8 cellular contexts compared by ENCODE assay signal in genomic region chr7:35695628-35695888, GRCh38. TPM values are rescaled to one million over a fixed set of nuclear protein-coding genes. Genes with fewer than 3 reads are reported as not detected.
A peak's percentile ranks its signal among the peaks of the same experiment; 100 is the strongest.
DNase-seq lines count a peak whose midpoint lies in the region; ATAC-seq, FAIRE-seq and TF ChIP-seq lines count a peak whose summit lies in the region.

No MANE protein-coding gene starts in this region.

- peaks cover 44% of the 10 kb centered on the region for H3K4me1 Mint-ChIP-seq in WTC11

- H3K36me3 ChIP-seq in skeletal muscle tissue (ENCODE audit: control insufficient read depth in 3 of 3, insufficient read depth in 3 of 3, low read length in 3 of 3) = peaks cover 2 to 3% (median 2%) of the 10 kb centered on the region in 3 donors

- POLR2A ChIA-PET in WTC11 (lab: Charles Lee) = interaction anchor here (0.9 to 3.0 kb wide), 2 partner anchors 9 to 106 kb away, joined by 3 to 12 read pairs; partner anchors contain the start of gene SEPTIN7

- H3K36me3 Mint-ChIP-seq in WTC11 = peaks cover 9% of the 10 kb centered on the region

- TF ChIP-seq POLR2A in GM12892 (IDR thresholded peaks at IDR 0.05; ENCODE audit: low read depth, low read length) = no peak

- CTCF ChIA-PET in WTC11 (lab: Charles Lee) = interaction anchor here (1.9 to 4.0 kb wide), 2 partner anchors 14 to 211 kb away, joined by 4 to 12 read pairs; no protein-coding TSS in a partner anchor

- H3K4me1 ChIP-seq in foreskin keratinocyte (peaks cover 35% of the 10 kb centered on the region), skeletal muscle tissue (ENCODE audit: control insufficient read depth in 3 of 3, insufficient read depth in 3 of 3, low read length in 3 of 3) (peaks cover 34 to 42% (median 36%) of the 10 kb centered on the region in 3 donors)

- TF ChIP-seq CTCF in WTC11 (IDR thresholded peaks at IDR 0.05) (no peak), foreskin keratinocyte (conservative IDR thresholded peaks at IDR 0.05) (no peak)

- peaks cover 9% of the 10 kb centered on the region for H3K9me3 Mint-ChIP-seq in WTC11

- DNase-seq in stimulated activated CD4-positive, alpha-beta T cell treated with anti-CD3 and anti-CD28 coated beads, Interleukin-1b, Interleukin-23, amount 100 ng/mL, for 48 hours = peak; percentile 23
- DNase-seq in stimulated activated CD4-positive, alpha-beta T cell treated with anti-CD3 and anti-CD28 coated beads, Interleukin-4, amount 100 ng/mL, for 1 hour = no peak
- no peak for DNase-seq in WTC11 (ENCODE audit: low spot score)
- peak in 1 of 2 donors; percentile 16 for DNase-seq in foreskin keratinocyte
- no peak for DNase-seq in GM12892 (ENCODE audit: insufficient read length)
- no peak for DNase-seq in NCI-H526 (lab: John Stamatoyannopoulos, UW)
- DNase-seq in sciatic nerve (ENCODE audit: low spot score) = no peak

- peaks cover 10% of the 10 kb centered on the region for H3K27me3 Mint-ChIP-seq in WTC11 (ENCODE audit: low read depth)

- H3K9me3 ChIP-seq in skeletal muscle tissue (ENCODE audit: control insufficient read depth in 3 of 3, low read length in 3 of 3) = no peaks in the 10 kb centered on the region

- H3K4me3 Mint-ChIP-seq in WTC11 = peak overlapping the region; percentile 92

- H3K9ac ChIP-seq in skeletal muscle tissue (ENCODE audit: low read depth in 1 of 3, low read length in 3 of 3) = peak overlapping the region; percentile 88 to 95 (median 94)

- peak overlapping the region; percentile 93 for H3K27ac Mint-ChIP-seq in WTC11

- H3K27ac ChIP-seq in foreskin keratinocyte = peak overlapping the region; percentile 98
- peak overlapping the region; percentile 90 for H3K27ac ChIP-seq in skeletal muscle tissue (ENCODE audit: low read depth, low read length)

- H3K4me3 ChIP-seq in skeletal muscle tissue (ENCODE audit: low read length in 3 of 3) = peak overlapping the region; percentile 86 to 98 (median 96)

- no peaks in the 10 kb centered on the region for H3K27me3 ChIP-seq in foreskin keratinocyte
- H3K27me3 ChIP-seq in skeletal muscle tissue (ENCODE audit: control insufficient read depth in 3 of 3, insufficient read depth in 3 of 3, low read length in 3 of 3) = no peaks in the 10 kb centered on the region

- ATAC-seq in WTC11 (no peak), foreskin keratinocyte (peak; percentile 14), sciatic nerve (no peak)

- intact Hi-C loops in sciatic nerve (cut with DNase I) = no loop called here

- FAIRE-seq in GM12892 (lab: Jason Lieb, UNC) = no peak

TF ChIP-seq in WTC11, 78 proteins besides CTCF, POLR2A, EP300 and RAD21:
- TF ChIP-seq FOXP1 (CRISPR knock-in tag; IDR thresholded peaks at IDR 0.05; ENCODE audit: borderline replicate concordance) (no peak), CREM (CRISPR knock-in tag; IDR thresholded peaks at IDR 0.05) (no peak), ATF1 (CRISPR knock-in tag; IDR thresholded peaks at IDR 0.05) (no peak), FOXJ3 (CRISPR knock-in tag; IDR thresholded peaks at IDR 0.05; ENCODE audit: borderline replicate concordance) (no peak), NR2C2 (CRISPR knock-in tag; IDR thresholded peaks at IDR 0.05) (no peak), TP53 (CRISPR knock-in tag; IDR thresholded peaks at IDR 0.05) (no peak), ZNF232 (CRISPR knock-in tag; IDR thresholded peaks at IDR 0.05) (no peak), MYBL2 (CRISPR knock-in tag; IDR thresholded peaks at IDR 0.05) (no peak), MAX (CRISPR knock-in tag; IDR thresholded peaks at IDR 0.05) (no peak), ZNF532 (CRISPR knock-in tag; IDR thresholded peaks at IDR 0.05; ENCODE audit: borderline replicate concordance) (no peak), ESRRA (CRISPR knock-in tag; IDR thresholded peaks at IDR 0.05; ENCODE audit: borderline replicate concordance) (no peak), SMAD3 (CRISPR knock-in tag; IDR thresholded peaks at IDR 0.05; ENCODE audit: borderline replicate concordance) (no peak), ZNF281 (CRISPR knock-in tag; IDR thresholded peaks at IDR 0.05) (no peak), E2F1 (CRISPR knock-in tag; IDR thresholded peaks at IDR 0.05) (no peak), ATF6 (CRISPR knock-in tag; IDR thresholded peaks at IDR 0.05) (no peak)

RNA-seq across cellular contexts. Expression of gene HERPUD2, which starts 0.6 kb away (rescaled TPM):
- total RNA-seq in WTC11 (2021) (15.5 to 18.5 TPM (median 16.2 TPM) in 3 replicates), foreskin keratinocyte (22.5 and 24.3 TPM in 2 replicates), skeletal muscle tissue (19.8 TPM), sciatic nerve (33.8 TPM)
- 8.9 and 11.3 TPM in 2 replicates for polyA plus RNA-seq in foreskin keratinocyte
- polyA plus RNA-seq in GM12892 (2012; ENCODE audit: missing spikeins) = 11.2 TPM
